ENCODE assay signal across 1 cellular context in genomic region chr10:95814011-95814727, GRCh38.
TF ChIP-seq lines count a peak whose summit lies in the region.

No MANE protein-coding gene starts in this region.

TF ChIP-seq in GM23338, 12 proteins besides CTCF, POLR2A, EP300 and RAD21 (continued from another document):
- TF ChIP-seq REST (IDR thresholded peaks at IDR 0.05; ENCODE audit: unreplicated experiment) (no peak), STAT1 (IDR thresholded peaks at IDR 0.05; ENCODE audit: unreplicated experiment) (no peak)
